In genomic region chr12:6070472-6071257, GRCh38 we compare ENCODE assay signal across 15 cellular contexts. TPM values are rescaled to one million over a fixed set of nuclear protein-coding genes. Genes with fewer than 3 reads are reported as not detected.
DNase-seq lines count a peak whose midpoint lies in the region; ATAC-seq, FAIRE-seq and TF ChIP-seq lines count a peak whose summit lies in the region.
"Had no signal": no experiment of that assay in that cellular context is flagged by ENCODE, and none has a peak within 500 bp of the region (broad histone marks: within the 10 kb centered on the region; RNA-seq: fewer than 3 reads in every experiment).

No MANE protein-coding gene starts in this region.

- H3K27me3 ChIP-seq in bronchial epithelial cell (ENCODE audit: control insufficient read depth, insufficient read depth, low read length) (no peaks in the 10 kb centered on the region), lower lobe of right lung (ENCODE audit: low read depth) (peaks cover 7% of the 10 kb centered on the region)
- H3K27me3 ChIP-seq: ovary had no signal

- intact Hi-C loops in lower lobe of right lung (cut with DNase I), result no loop called here

- ATAC-seq in lower lobe of right lung, result no peak
- no peak for ATAC-seq in GM18520 (IDR thresholded peaks at IDR 0.05; ENCODE audit: unreplicated experiment)
- ATAC-seq in GM19452 (IDR thresholded peaks at IDR 0.05; ENCODE audit: unreplicated experiment), result no peak

- H3K4me1 ChIP-seq in lower lobe of right lung, result peaks cover 69% of the 10 kb centered on the region

- H3K36me3 ChIP-seq in bronchial epithelial cell (ENCODE audit: control insufficient read depth, insufficient read depth, low read length) (no peaks in the 10 kb centered on the region), lower lobe of right lung (peaks cover 15% of the 10 kb centered on the region)
- H3K36me3 ChIP-seq: ovary had no signal

- peak overlapping the region; percentile 64 for H3K27ac ChIP-seq in lower lobe of right lung
- H3K27ac ChIP-seq: ovary, RWPE1 had no signal

- H3K9me3 ChIP-seq in lower lobe of right lung, result no peaks in the 10 kb centered on the region
- H3K9me3 ChIP-seq: ovary had no signal

- no peak for FAIRE-seq in bronchial epithelial cell (lab: Jason Lieb, UNC)

- no peak for TF ChIP-seq CTCF in bronchial epithelial cell (IDR thresholded peaks at IDR 0.05; ENCODE audit: insufficient read depth, low read length, severe bottlenecking)
- TF ChIP-seq CTCF in lower lobe of right lung (IDR thresholded peaks at IDR 0.05), result no peak

- H3K4me3 ChIP-seq in bronchial epithelial cell (ENCODE audit: low read depth, low read length) (no peak overlapping the region), lower lobe of right lung (no peak overlapping the region)
- H3K4me3 ChIP-seq: ovary had no signal

- DNase-seq in DMS53 (lab: John Stamatoyannopoulos, UW) (peak; percentile 66), NCI-H2107 (lab: John Stamatoyannopoulos, UW) (peak; percentile 89), bronchial epithelial cell (ENCODE audit: low read depth) (peak; percentile 90), lower lobe of right lung (no peak), activated T-cell treated with anti-CD3 and anti-CD28 coated beads for 4 hours (no peak)
- no peak for DNase-seq in stimulated activated CD8-positive, alpha-beta memory T cell treated with anti-CD3 and anti-CD28 coated beads, Interleukin-4, amount 100 ng/mL, for 48 hours
- DNase-seq: activated CD4-positive, alpha-beta T cell treated with anti-CD3 and anti-CD28 coated beads for 4 hours; activated T-cell treated with anti-CD3 and anti-CD28 coated beads, Interleukin-2, amount 50 U/mL, for 1 hour; DMS79; midbrain; NCI-H2227 treated with DMSO at 0.1 percent for 48 hours; ovary had no signal

RNA-seq across cellular contexts. Expression of gene VWF, which starts 53.8 kb away (rescaled TPM):
- total RNA-seq in bronchial epithelial cell (0.26 and 0.51 TPM in 2 replicates), lower lobe of right lung (468 TPM)

Comparison
In these comparisons a context has a peak if more than half of its experiments do, and no peak if none do; other contexts are left out.
1. DNase-seq: peak in DMS53 (single experiment), NCI-H2107 (single experiment) and bronchial epithelial cell (single experiment); none in lower lobe of right lung (single experiment), activated T-cell treated with anti-CD3 and anti-CD28 coated beads for 4 hours (single experiment) and stimulated activated CD8-positive, alpha-beta memory T cell treated with anti-CD3 and anti-CD28 coated beads, Interleukin-4, amount 100 ng/mL, for 48 hours (single experiment).
2. RNA of gene VWF, which starts 53.8 kb away (total RNA-seq): 468 TPM in lower lobe of right lung (single experiment); 0.26 to 0.51 TPM in bronchial epithelial cell; every median in the first group is over 100 times any median in the second.